Comparison of ENCODE assay signal across 9 cellular contexts in the genomic region with DNA sequence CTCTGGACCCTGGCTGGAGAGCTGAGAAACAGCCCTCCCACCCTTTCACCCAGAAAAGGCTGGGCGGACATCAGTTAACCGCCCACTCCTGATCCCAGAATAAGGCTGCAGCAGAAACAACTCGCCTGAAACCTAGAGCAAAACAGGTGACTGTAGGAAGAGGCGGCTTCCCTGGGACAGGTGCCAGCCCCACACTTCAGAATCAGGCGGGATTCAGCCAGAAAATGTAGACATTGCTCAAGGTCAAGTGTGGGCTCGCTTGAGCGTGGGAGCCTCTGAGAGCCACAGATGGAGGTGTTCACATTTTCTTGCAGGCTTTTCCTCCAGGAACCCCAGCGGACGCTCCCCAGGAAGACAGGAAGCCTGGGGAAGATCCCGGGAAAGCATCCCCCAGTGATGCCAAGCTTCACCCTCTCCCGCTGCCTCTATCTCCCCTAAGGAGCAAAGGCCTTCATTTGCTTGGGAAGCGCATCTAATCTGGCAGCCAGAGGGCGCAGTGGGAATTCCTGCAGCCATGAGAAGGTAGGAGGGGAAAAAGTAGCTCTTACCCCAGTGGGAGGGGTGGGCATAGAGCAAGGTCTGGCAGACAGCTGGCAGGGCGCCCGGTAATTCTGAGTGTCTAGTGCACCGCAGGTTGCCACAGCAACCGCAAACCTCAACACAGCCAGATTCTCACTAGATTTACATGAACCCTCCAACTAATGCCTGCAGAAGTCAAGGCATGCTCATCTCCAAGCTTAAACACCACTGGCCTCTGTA.
DNase-seq lines count a peak whose midpoint lies in the region; ATAC-seq and TF ChIP-seq lines count a peak whose summit lies in the region.
"Had no signal": no experiment of that assay in that cellular context is flagged by ENCODE, and none has a peak within 500 bp of the region (broad histone marks: within the 10 kb centered on the region; RNA-seq: fewer than 3 reads in every experiment).

No MANE protein-coding gene starts in this region.

- no peak overlapping the region for H3K4me3 ChIP-seq in WERI-Rb-1 (ENCODE audit: low read depth, low read length)

- H3K27me3 ChIP-seq in WERI-Rb-1 (ENCODE audit: insufficient read depth, low read depth, severe bottlenecking), result no peaks in the 10 kb centered on the region

- DNase-seq in activated CD4-positive, alpha-beta T cell treated with anti-CD3 and anti-CD28 coated beads, Interleukin-2, amount 50 U/mL, for 48 hours, result peak; percentile 10 to 20
- no peak for DNase-seq in activated CD4-positive, alpha-beta T cell treated with anti-CD3 and anti-CD28 coated beads for 4 hours
- peak; percentile 80 for DNase-seq in NCI-H2029 treated with DMSO at 0.1 percent for 48 hours (lab: John Stamatoyannopoulos, UW)
- DNase-seq in WERI-Rb-1, result peak; percentile 79
- peak; percentile 20 for DNase-seq in iPS DF 19.7 (ENCODE audit: low read depth, low spot score)
- peak; percentile 31 for DNase-seq in stimulated activated CD8-positive, alpha-beta memory T cell treated with anti-CD3 and anti-CD28 coated beads, Interleukin-4, amount 100 ng/mL, for 48 hours
- no peak for DNase-seq in activated gamma-delta T cell (lab: John Stamatoyannopoulos, UW)
- DNase-seq: activated B cell treated with CpG ODN at 0.5 μM for 24 hours had no signal

- ATAC-seq in HG03175 (IDR thresholded peaks at IDR 0.05; ENCODE audit: unreplicated experiment), result no peak

- no peak overlapping the region for H3K27ac ChIP-seq in WERI-Rb-1

- TF ChIP-seq CTCF in WERI-Rb-1 (IDR thresholded peaks at IDR 0.05; ENCODE audit: low read depth, low read length), result peak; percentile 72

- no peaks in the 10 kb centered on the region for H3K36me3 ChIP-seq in WERI-Rb-1

- H3K9me3 ChIP-seq in WERI-Rb-1 (ENCODE audit: severe bottlenecking), result no peaks in the 10 kb centered on the region

Comparison
In these comparisons a context has a peak if more than half of its experiments do, and no peak if none do; other contexts are left out.
1. DNase-seq: peak in activated CD4-positive, alpha-beta T cell treated with anti-CD3 and anti-CD28 coated beads, Interleukin-2, amount 50 U/mL, for 48 hours (2 of 2), NCI-H2029 treated with DMSO at 0.1 percent for 48 hours (single experiment), WERI-Rb-1 (single experiment), iPS DF 19.7 (single experiment) and stimulated activated CD8-positive, alpha-beta memory T cell treated with anti-CD3 and anti-CD28 coated beads, Interleukin-4, amount 100 ng/mL, for 48 hours (single experiment); none in activated CD4-positive, alpha-beta T cell treated with anti-CD3 and anti-CD28 coated beads for 4 hours (0 of 2) and activated gamma-delta T cell (single experiment).